Comparison of ENCODE assay signal across 24 cellular contexts in genomic region chr13:35780613-35781012, GRCh38.
"Had no signal": no experiment of that assay in that cellular context is flagged by ENCODE, and none has a peak within 500 bp of the region (broad histone marks: within the 10 kb centered on the region; RNA-seq: fewer than 3 reads in every experiment).

No MANE protein-coding gene starts in this region.

- DNase-seq: colonic mucosa; effector CD8-positive, alpha-beta T cell; endodermal cell; foreskin fibroblast; gastrocnemius medialis; heart left ventricle; kidney; mucosa of descending colon; naive B cell; right cardiac atrium; sigmoid colon; spleen; stimulated activated CD4-positive, alpha-beta T cell treated with anti-CD3 and anti-CD28 coated beads, Interleukin-4, amount 100 ng/mL, for 4 hours; stimulated activated naive CD8-positive, alpha-beta T cell treated with anti-CD3 and anti-CD28 coated beads, Interleukin-15, Interleukin-2, amounts not matched to agents 100 U/mL and 50 U/mL, for 24 hours; substantia nigra; testis; upper lobe of left lung; uterus had no signal

- H3K4me1 Mint-ChIP-seq: memory B cell; naive B cell; stimulated activated memory B cell treated with anti-CD40 and anti-IgM and Interleukin-4, amounts not matched to agents 10 μg/mL and 1 μg/mL and 100 μg/mL, for 72 hours had no signal

- H3K36me3 Mint-ChIP-seq: memory B cell; naive B cell; natural killer cell treated with Interleukin-12 subunit alpha and Interleukin-12 subunit beta and Interleukin-15 and Interleukin-18, amount 100 ng/mL, for 72 hours; stimulated activated memory B cell treated with anti-CD40 and anti-IgM and Interleukin-4, amounts not matched to agents 10 μg/mL and 1 μg/mL and 100 μg/mL, for 72 hours had no signal

- FAIRE-seq: kidney had no signal

- H3K4me3 Mint-ChIP-seq: dendritic cell treated with granulocyte-macrophage colony-stimulating factor and Interleukin-4, amounts not matched to agents 40 ng/mL and 50 ng/mL, for 4 days; endodermal cell; memory B cell; mesothelial cell of epicardium; naive B cell; natural killer cell treated with Interleukin-12 subunit alpha and Interleukin-12 subunit beta and Interleukin-15 and Interleukin-18, amount 100 ng/mL, for 72 hours; neural progenitor cell; stimulated activated memory B cell treated with anti-CD40 and anti-IgM and Interleukin-4, amounts not matched to agents 10 μg/mL and 1 μg/mL and 100 μg/mL, for 72 hours had no signal

- H3K9me3 Mint-ChIP-seq: dendritic cell treated with granulocyte-macrophage colony-stimulating factor and Interleukin-4, amounts not matched to agents 40 ng/mL and 50 ng/mL, for 4 days; endodermal cell; mesothelial cell of epicardium; neural progenitor cell; stimulated activated memory B cell treated with anti-CD40 and anti-IgM and Interleukin-4, amounts not matched to agents 10 μg/mL and 1 μg/mL and 100 μg/mL, for 72 hours had no signal

- H3K27me3 Mint-ChIP-seq: dendritic cell treated with granulocyte-macrophage colony-stimulating factor and Interleukin-4, amounts not matched to agents 40 ng/mL and 50 ng/mL, for 4 days; memory B cell; natural killer cell treated with Interleukin-12 subunit alpha and Interleukin-12 subunit beta and Interleukin-15 and Interleukin-18, amount 100 ng/mL, for 72 hours; stimulated activated memory B cell treated with anti-CD40 and anti-IgM and Interleukin-4, amounts not matched to agents 10 μg/mL and 1 μg/mL and 100 μg/mL, for 72 hours had no signal

- H3K27ac Mint-ChIP-seq: dendritic cell treated with granulocyte-macrophage colony-stimulating factor and Interleukin-4, amounts not matched to agents 40 ng/mL and 50 ng/mL, for 4 days; endodermal cell; memory B cell; mesothelial cell of epicardium; naive B cell; natural killer cell treated with Interleukin-12 subunit alpha and Interleukin-12 subunit beta and Interleukin-15 and Interleukin-18, amount 100 ng/mL, for 72 hours; neural progenitor cell; stimulated activated memory B cell treated with anti-CD40 and anti-IgM and Interleukin-4, amounts not matched to agents 10 μg/mL and 1 μg/mL and 100 μg/mL, for 72 hours had no signal
